ENCODE assay signal across 8 cellular contexts in the genomic region with DNA sequence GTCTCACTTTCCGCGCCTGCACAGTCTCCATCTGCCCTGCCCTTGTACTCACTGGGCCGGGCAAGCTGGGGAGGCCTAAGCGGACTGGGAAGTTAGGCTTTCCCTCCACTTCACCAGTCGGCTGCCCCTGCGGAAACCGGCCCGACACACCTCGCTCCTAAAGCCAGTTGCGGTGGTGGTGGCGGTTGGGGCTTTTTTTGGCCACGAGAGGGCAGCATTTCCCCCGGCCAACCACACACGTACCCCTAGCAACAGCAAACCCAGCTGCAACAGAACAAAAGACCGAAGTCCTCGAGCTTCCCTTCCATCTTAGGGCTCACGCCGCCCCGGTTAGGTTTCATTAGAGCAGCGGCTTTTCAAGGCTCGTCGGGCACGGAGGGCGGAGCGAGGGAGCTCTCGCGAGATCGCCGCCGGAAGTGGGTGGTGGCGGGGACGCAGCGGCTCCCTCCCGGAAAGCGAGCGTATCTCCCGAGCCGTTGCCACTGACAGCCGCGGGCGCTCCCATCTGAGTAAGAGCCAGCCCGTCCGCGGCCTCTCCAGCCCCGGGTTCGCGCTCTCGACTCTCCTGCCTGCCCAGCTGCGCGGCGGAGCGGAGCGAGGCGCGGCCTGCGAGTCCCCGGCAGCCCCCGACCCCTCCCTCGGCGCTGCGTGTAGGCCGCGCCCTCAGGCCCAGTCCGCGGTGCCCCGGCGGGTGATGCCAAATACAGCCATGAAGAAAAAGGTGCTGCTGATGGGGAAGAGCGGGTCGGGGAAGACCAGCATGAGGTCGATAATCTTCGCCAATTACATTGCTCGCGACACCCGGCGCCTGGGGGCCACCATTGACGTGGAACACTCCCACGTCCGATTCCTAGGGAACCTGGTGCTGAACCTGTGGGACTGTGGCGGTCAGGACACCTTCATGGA. TPM values are rescaled to one million over a fixed set of nuclear protein-coding genes. Genes with fewer than 3 reads are reported as not detected.
A peak's percentile ranks its signal among the peaks of the same experiment; 100 is the strongest.
DNase-seq lines count a peak whose midpoint lies in the region; ATAC-seq and TF ChIP-seq lines count a peak whose summit lies in the region.

A gene with protein sequence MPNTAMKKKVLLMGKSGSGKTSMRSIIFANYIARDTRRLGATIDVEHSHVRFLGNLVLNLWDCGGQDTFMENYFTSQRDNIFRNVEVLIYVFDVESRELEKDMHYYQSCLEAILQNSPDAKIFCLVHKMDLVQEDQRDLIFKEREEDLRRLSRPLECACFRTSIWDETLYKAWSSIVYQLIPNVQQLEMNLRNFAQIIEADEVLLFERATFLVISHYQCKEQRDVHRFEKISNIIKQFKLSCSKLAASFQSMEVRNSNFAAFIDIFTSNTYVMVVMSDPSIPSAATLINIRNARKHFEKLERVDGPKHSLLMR (plus strand): TSS at position 462 of the 906 bp plus-strand sequence. CDS start 233 bp downstream, at position 695.

- H3K27me3 Mint-ChIP-seq in chondrocyte (ENCODE audit: low read depth) = no peaks in the 10 kb centered on the region

- H3K36me3 ChIP-seq in BE2C = no peaks in the 10 kb centered on the region; the same call in 1 of the 2 replicates

- H3K4me1 ChIP-seq in BE2C = no peaks in the 10 kb centered on the region

- H3K4me3 ChIP-seq in BE2C (ENCODE audit: low read depth, low read length) = peak within 1 kb of the TSS; percentile 96

- DNase-seq in BE2C (peak; percentile 95), NCI-H510A (lab: John Stamatoyannopoulos, UW) (peak; percentile 83), chondrocyte (ENCODE audit: low spot score) (peak; percentile 96), kidney glomerular epithelial cell (lab: John Stamatoyannopoulos, UW) (peak; percentile 90)
- DNase-seq in activated CD4-positive, alpha-beta T cell treated with anti-CD3 and anti-CD28 coated beads for 1 hour = peak; percentile 89
- DNase-seq in stimulated activated CD4-positive, alpha-beta T cell treated with anti-CD3 and anti-CD28 coated beads, Interleukin-1b, Interleukin-23, amount 100 ng/mL, for 1 hour (ENCODE audit: low read depth in 2 of 2) = peak; percentile 83 to 87

- TF ChIP-seq CTCF in BE2C (IDR thresholded peaks at IDR 0.05; ENCODE audit: low read depth, low read length) (peak; percentile 81), chondrocyte (IDR thresholded peaks at IDR 0.05) (peak; percentile 98)

- H3K9me3 Mint-ChIP-seq in chondrocyte (ENCODE audit: low read depth) = no peaks in the 10 kb centered on the region

- no peaks in the 10 kb centered on the region for H3K9me3 ChIP-seq in BE2C

- peaks cover 39% of the 10 kb centered on the region for H3K4me1 Mint-ChIP-seq in chondrocyte (ENCODE audit: low read depth)

- no peaks in the 10 kb centered on the region for H3K27me3 ChIP-seq in BE2C

- no peaks in the 10 kb centered on the region for H3K36me3 Mint-ChIP-seq in chondrocyte (ENCODE audit: low read depth)

- peak; percentile 92 for ATAC-seq in HG03439 (IDR thresholded peaks at IDR 0.05; ENCODE audit: unreplicated experiment)

- TF ChIP-seq POLR2A in GM19193 (IDR thresholded peaks at IDR 0.05; ENCODE audit: extremely low read depth, insufficient read depth, insufficient read length) = peak; percentile 97

- peak within 1 kb of the TSS; percentile 96 for H3K27ac Mint-ChIP-seq in chondrocyte (ENCODE audit: unreplicated experiment)

- H3K4me3 Mint-ChIP-seq in chondrocyte (ENCODE audit: unreplicated experiment) = peak within 1 kb of the TSS; percentile 87

RNA-seq across cellular contexts. Expression of the gene that starts here (rescaled TPM):
- 92.5 TPM for polyA plus RNA-seq in BE2C (2012; ENCODE audit: insufficient read depth, insufficient read length, low read depth)
- 98.3 to 107 TPM (median 104 TPM) in 3 replicates for total RNA-seq in chondrocyte

Comparison
In these comparisons a context has a peak if more than half of its experiments do, and no peak if none do; other contexts are left out.
1. Peak in every context shown above with its lines: DNase-seq, ATAC-seq and H3K4me3 ChIP-seq.